ENCODE assay signal across 8 cellular contexts in genomic region chr5:43484049-43484849, GRCh38. TPM values are rescaled to one million over a fixed set of nuclear protein-coding genes. Genes with fewer than 3 reads are reported as not detected.
DNase-seq lines count a peak whose midpoint lies in the region; ATAC-seq and TF ChIP-seq lines count a peak whose summit lies in the region.

No MANE protein-coding gene starts in this region.

- peak; percentile 75 for ATAC-seq in GM21447 (IDR thresholded peaks at IDR 0.05; ENCODE audit: unreplicated experiment)

- H3K36me3 ChIP-seq in HUES48 (ENCODE audit: control insufficient read depth, insufficient read depth, low read length) (peaks cover 15% of the 10 kb centered on the region), endodermal cell (ENCODE audit: control insufficient read depth, insufficient read depth, low read length) (peaks cover 16% of the 10 kb centered on the region)

- H3K9me3 Mint-ChIP-seq in Calu3 (ENCODE audit: low read depth, unreplicated experiment) (no peaks in the 10 kb centered on the region), endodermal cell (no peaks in the 10 kb centered on the region)

- peak overlapping the region; percentile 99 for H3K27ac Mint-ChIP-seq in Calu3 (ENCODE audit: unreplicated experiment)
- peak overlapping the region; percentile 99 for H3K27ac Mint-ChIP-seq in endodermal cell

- BruUV-seq in Calu3 (replicated peaks; lab: Mats Ljungman, UMichigan) = TSS peak; percentile 93

- peak; percentile 54 for TF ChIP-seq CTCF in Calu3 (IDR thresholded peaks at IDR 0.05; ENCODE audit: unreplicated experiment)
- TF ChIP-seq CTCF in endodermal cell (conservative IDR thresholded peaks at IDR 0.05) = peak; percentile 87

- H3K27me3 Mint-ChIP-seq in Calu3 (ENCODE audit: unreplicated experiment) (no peaks in the 10 kb centered on the region), endodermal cell (ENCODE audit: insufficient read depth) (no peaks in the 10 kb centered on the region)

- CTCF ChIA-PET in Calu3 (lab: Charles Lee) = interaction anchor here (0.6 to 3.3 kb wide), 23 partner anchors 31 to 808 kb away, joined by 3 to 52 read pairs (median 4); partner anchors contain the start of genes C5orf34, HMGCS1, NIM1K and NNT

- H3K9me3 ChIP-seq in HUES48 (ENCODE audit: control insufficient read depth, insufficient read depth, low read length) (no peaks in the 10 kb centered on the region), endodermal cell (ENCODE audit: control insufficient read depth, low read length) (no peaks in the 10 kb centered on the region)

- H3K4me3 ChIP-seq in HUES48 (ENCODE audit: low read depth, low read length) (peak overlapping the region; percentile 89), endodermal cell (ENCODE audit: low read length) (peak overlapping the region; percentile 99)

- H3K4me1 ChIP-seq in HUES48 (ENCODE audit: control insufficient read depth, insufficient read depth, low read length) = peaks cover 11% of the 10 kb centered on the region
- H3K4me1 ChIP-seq in endodermal cell (ENCODE audit: control insufficient read depth, insufficient read depth, low read length) = no peaks in the 10 kb centered on the region

- H3K4me1 Mint-ChIP-seq in Calu3 (ENCODE audit: low read depth, unreplicated experiment) = peaks cover 21% of the 10 kb centered on the region
- peaks cover 9% of the 10 kb centered on the region for H3K4me1 Mint-ChIP-seq in endodermal cell

- intact Hi-C loops in Calu3 (cut with micrococcal nuclease; ENCODE audit: unreplicated experiment) = loop anchor here (1.0 to 5.0 kb wide), 5 partner anchors 52 to 257 kb away; partner anchors contain the start of gene HMGCS1

- H3K27me3 ChIP-seq in HUES48 (ENCODE audit: control insufficient read depth, insufficient read depth, low read length) (no peaks in the 10 kb centered on the region), endodermal cell (ENCODE audit: control insufficient read depth, insufficient read depth, low read length, poor library complexity, severe bottlenecking) (no peaks in the 10 kb centered on the region)

- H3K36me3 Mint-ChIP-seq in Calu3 (ENCODE audit: insufficient read depth, unreplicated experiment) (peaks cover 27% of the 10 kb centered on the region), endodermal cell (ENCODE audit: low read depth) (peaks cover 4% of the 10 kb centered on the region)

- 2 to 5% methylated on average over 17 to 33 of the region's 33 CpGs for WGBS in endodermal cell (ENCODE audit: insufficient coverage in 1 of 2, insufficient read length in 1 of 2), 2 experiments

- peak; percentile 91 for DNase-seq in Calu3
- DNase-seq in NOMO-1 treated with DMSO at 0.1 percent for 48 hours (lab: John Stamatoyannopoulos, UW; ENCODE audit: unreplicated experiment) = peak; percentile 96
- DNase-seq in activated CD8-positive, alpha-beta memory T cell treated with anti-CD3 and anti-CD28 coated beads, Interleukin-2, amount 50 U/mL, for 1 hour (ENCODE audit: extremely low read depth) = peak; percentile 65
- peak; percentile 94 for DNase-seq in endodermal cell
- peak; percentile 95 for DNase-seq in mesenteric fat pad (ENCODE audit: low spot score)
- DNase-seq in stimulated activated CD8-positive, alpha-beta memory T cell treated with anti-CD3 and anti-CD28 coated beads, Interleukin-12 subunit alpha, Interleukin-12 subunit beta, amount 100 ng/mL, for 4 hours (ENCODE audit: low read depth) = peak; percentile 75

- H3K9ac ChIP-seq in HUES48 (ENCODE audit: low read depth, low read length) (peak overlapping the region; percentile 86), endodermal cell (ENCODE audit: extremely low read depth, low read length, poor library complexity, severe bottlenecking) (peak overlapping the region; percentile 90)

- peak overlapping the region; percentile 95 for H3K27ac ChIP-seq in HUES48 (ENCODE audit: low read depth, low read length)
- peak overlapping the region; percentile 80 for H3K27ac ChIP-seq in endodermal cell (ENCODE audit: low read depth, low read length)

- H3K4me3 Mint-ChIP-seq in Calu3 (ENCODE audit: low read depth, unreplicated experiment) (peak overlapping the region; percentile 95), endodermal cell (peak overlapping the region; percentile 90)

RNA-seq across cellular contexts. Expression of gene TMEM267, which starts 0.6 kb away (rescaled TPM):
- total RNA-seq in Calu3 (2022) (19.0 and 23.4 TPM in 2 replicates), endodermal cell (1 to 10 TPM; 8.3 to 8.9 TPM), mesenteric fat pad (11.0 TPM)
- 10.7 TPM for polyA plus RNA-seq in endodermal cell (2013, experiment 1 of 2)
- 10.1 TPM for polyA plus RNA-seq in endodermal cell (2013, experiment 2 of 2)

RNA-seq across cellular contexts. Expression of gene C5orf34, which starts 30.7 kb away (rescaled TPM):
- total RNA-seq in Calu3 (2022) (6.9 and 7.4 TPM in 2 replicates), endodermal cell (10 to 100 TPM in 1 of 2 donors, 1 to 10 TPM in 1; 7.4 to 13.0 TPM), mesenteric fat pad (1.2 TPM)
- polyA plus RNA-seq in endodermal cell (2013, experiment 1 of 2) = 11.3 TPM
- polyA plus RNA-seq in endodermal cell (2013, experiment 2 of 2) = 11.0 TPM

Comparison
In these comparisons a context has a peak if more than half of its experiments do, and no peak if none do; other contexts are left out.
1. Peak in every context shown above with its lines: DNase-seq, ATAC-seq, H3K4me3 ChIP-seq and H3K27ac ChIP-seq.